ENCODE assay signal across 1 cellular context in genomic region chr3:12995389-12996180, GRCh38.
TF ChIP-seq lines count a peak whose summit lies in the region.

No MANE protein-coding gene starts in this region.

TF ChIP-seq in K562, 482 proteins besides CTCF, POLR2A, EP300 and RAD21 (continued from another document and continues in another):
- no peak for TF ChIP-seq ARID3A (IDR thresholded peaks at IDR 0.05; ENCODE audit: borderline replicate concordance, low read depth, low read length)
- TF ChIP-seq ZKSCAN3 (CRISPR knock-in tag; IDR thresholded peaks at IDR 0.05) = no peak
- TF ChIP-seq DMBX1 (CRISPR knock-in tag; IDR thresholded peaks at IDR 0.05; ENCODE audit: borderline replicate concordance) = no peak; the same call in none of the 2 replicates
- TF ChIP-seq SUPT5H (IDR thresholded peaks at IDR 0.05) = no peak
- no peak for TF ChIP-seq ATF1 (CRISPR knock-in tag; IDR thresholded peaks at IDR 0.05)
- TF ChIP-seq ATF1 (tag; IDR thresholded peaks at IDR 0.05) = peak; percentile 4; the same call in 1 of the 2 replicates
- TF ChIP-seq ZBTB11 (CRISPR knock-in tag; IDR thresholded peaks at IDR 0.05) = no peak
- TF ChIP-seq SRSF3 (IDR thresholded peaks at IDR 0.05; ENCODE audit: insufficient read depth, low read length) = no peak
- TF ChIP-seq PTBP1 (IDR thresholded peaks at IDR 0.05; ENCODE audit: low read depth, low read length) = no peak
- no peak for TF ChIP-seq SMC3 (conservative IDR thresholded peaks at IDR 0.05; ENCODE audit: insufficient read depth, low read depth, low read length)
- no peak for TF ChIP-seq ZNF79 (CRISPR knock-in tag; IDR thresholded peaks at IDR 0.05; ENCODE audit: low read depth)
- no peak for TF ChIP-seq TCFL5 (CRISPR knock-in tag; conservative IDR thresholded peaks at IDR 0.05)
- TF ChIP-seq ZNF785 (CRISPR knock-in tag; IDR thresholded peaks at IDR 0.05) = no peak; the same call in 1 of the 2 replicates
- peak; percentile 30; the same call in 1 of the 2 replicates for TF ChIP-seq BCOR (IDR thresholded peaks at IDR 0.05)
- TF ChIP-seq CREM (IDR thresholded peaks at IDR 0.05; ENCODE audit: low read depth) = no peak
- no peak; a peak in 1 of 4 replicates for TF ChIP-seq MNT (conservative IDR thresholded peaks at IDR 0.05)
- TF ChIP-seq CBFA2T3 (IDR thresholded peaks at IDR 0.05) = peak; percentile 55
- TF ChIP-seq SRSF7 (optimal IDR thresholded peaks at IDR 0.05; ENCODE audit: low read depth, low read length) = no peak
- no peak for TF ChIP-seq PBX2 (CRISPR knock-in tag; IDR thresholded peaks at IDR 0.05; ENCODE audit: low read depth)
- no peak for TF ChIP-seq PBX2 (tag; conservative IDR thresholded peaks at IDR 0.05; ENCODE audit: low read depth)
- TF ChIP-seq SIN3A (IDR thresholded peaks at IDR 0.05; ENCODE audit: borderline replicate concordance in 2 of 2, control insufficient read depth in 1 of 2, low read depth in 2 of 2, low read length in 2 of 2) = no peak
- no peak for TF ChIP-seq ZNF407 (IDR thresholded peaks at IDR 0.05; ENCODE audit: low read depth)
- TF ChIP-seq CLOCK (CRISPR knock-in tag; IDR thresholded peaks at IDR 0.05; ENCODE audit: borderline replicate concordance) = no peak
- peak; percentile 80; the same call in 1 of the 2 replicates for TF ChIP-seq ATF6 (CRISPR knock-in tag; IDR thresholded peaks at IDR 0.05)
- TF ChIP-seq E2F8 (IDR thresholded peaks at IDR 0.05; ENCODE audit: low read depth, partially characterized antibody) = no peak
- no peak for TF ChIP-seq MXI1 (IDR thresholded peaks at IDR 0.05; ENCODE audit: low read depth, low read length)
- no peak for TF ChIP-seq IRF2 (CRISPR knock-in tag; IDR thresholded peaks at IDR 0.05)
- TF ChIP-seq NR1H2 (CRISPR knock-in tag; IDR thresholded peaks at IDR 0.05) = no peak
- no peak for TF ChIP-seq POLR3A (IDR thresholded peaks at IDR 0.05; ENCODE audit: borderline replicate concordance, extremely low read depth, insufficient read depth, insufficient read length)
